In genomic region chr9:136438548-136438908, GRCh38 we compare ENCODE assay signal across 6 cellular contexts. TPM values are rescaled to one million over a fixed set of nuclear protein-coding genes. Genes with fewer than 3 reads are reported as not detected.
DNase-seq lines count a peak whose midpoint lies in the region; ATAC-seq and TF ChIP-seq lines count a peak whose summit lies in the region.

No MANE protein-coding gene starts in this region.

- peaks cover 59 to 67% (median 64%) of the 10 kb centered on the region in 10 experiments for H3K4me1 ChIP-seq in BLaER1 treated with 17β-estradiol and CSF1 and Interleukin-3, amounts not matched to agents 10 nM and 100 nM

- ATAC-seq in HG02870 (IDR thresholded peaks at IDR 0.05; ENCODE audit: unreplicated experiment), result peak; percentile 9
- peak; percentile 2 for ATAC-seq in central memory CD8-positive, alpha-beta T cell (replicated peaks; ENCODE audit: extremely low read depth, poor library complexity, severe bottlenecking)
- peak; percentile 4 for ATAC-seq in omental fat pad (ENCODE audit: low FRiP score)
- ATAC-seq in GM19455 (IDR thresholded peaks at IDR 0.05; ENCODE audit: unreplicated experiment), result no peak

- H3K4me1 Mint-ChIP-seq in central memory CD8-positive, alpha-beta T cell, result peaks cover 27% of the 10 kb centered on the region

- H3K36me3 Mint-ChIP-seq in central memory CD8-positive, alpha-beta T cell (ENCODE audit: insufficient read depth), result peaks cover 26% of the 10 kb centered on the region

- TF ChIP-seq CTCF in omental fat pad (IDR thresholded peaks at IDR 0.05), result no peak

- DNase-seq in central memory CD8-positive, alpha-beta T cell (ENCODE audit: low spot score in 2 of 2), result no peak
- DNase-seq in omental fat pad (ENCODE audit: low spot score), result no peak
- DNase-seq in HPDE6-E6E7 (ENCODE audit: extremely low spot score), result no peak

- peak overlapping the region; percentile 72 to 90 (median 85); a peak in 21 of 22 replicates for H3K27ac ChIP-seq in BLaER1 treated with 17β-estradiol and CSF1 and Interleukin-3, amounts not matched to agents 10 nM and 100 nM

- H3K9ac ChIP-seq in BLaER1 treated with 17β-estradiol and CSF1 and Interleukin-3, amounts not matched to agents 10 nM and 100 nM, result peak overlapping the region; percentile 85 to 97 (median 90)

- H3K27me3 ChIP-seq in BLaER1 treated with 17β-estradiol and CSF1 and Interleukin-3, amounts not matched to agents 10 nM and 100 nM, result no peaks in the 10 kb centered on the region

- peak overlapping the region; percentile 76 for H3K27ac Mint-ChIP-seq in central memory CD8-positive, alpha-beta T cell (ENCODE audit: low read depth)

- H3K9me3 ChIP-seq in BLaER1 treated with 17β-estradiol and CSF1 and Interleukin-3, amounts not matched to agents 10 nM and 100 nM (replicated peaks in 1 of 11), result no peaks in the 10 kb centered on the region

- H3K4me3 ChIP-seq in BLaER1 treated with 17β-estradiol and CSF1 and Interleukin-3, amounts not matched to agents 10 nM and 100 nM, result peak overlapping the region; percentile 83 to 97 (median 94)

- peaks cover 24 to 67% (median 47%) of the 10 kb centered on the region in 11 experiments for H3K36me3 ChIP-seq in BLaER1 treated with 17β-estradiol and CSF1 and Interleukin-3, amounts not matched to agents 10 nM and 100 nM

- peak overlapping the region; percentile 87 to 100 (median 98) for H3K4me2 ChIP-seq in BLaER1 treated with 17β-estradiol and CSF1 and Interleukin-3, amounts not matched to agents 10 nM and 100 nM

- H4K20me1 ChIP-seq in BLaER1 treated with 17β-estradiol and CSF1 and Interleukin-3, amounts not matched to agents 10 nM and 100 nM, result peaks cover 80 to 97% (median 92%) of the 10 kb centered on the region in 11 experiments

- H3K9me3 Mint-ChIP-seq in central memory CD8-positive, alpha-beta T cell, result no peaks in the 10 kb centered on the region

- peak overlapping the region; percentile 85 for H3K4me3 Mint-ChIP-seq in central memory CD8-positive, alpha-beta T cell

- H3K27me3 Mint-ChIP-seq in central memory CD8-positive, alpha-beta T cell, result no peaks in the 10 kb centered on the region

RNA-seq across cellular contexts. Expression of gene INPP5E, which starts 1.1 kb away (rescaled TPM):
- total RNA-seq in omental fat pad, result 10 to 100 TPM in 1 of 4 donors, 1 to 10 TPM in 3; 5.4 to 13.1 (median 8.3) TPM

RNA-seq across cellular contexts. Expression of gene PMPCA, which starts 28.1 kb away (rescaled TPM):
- 10 to 100 TPM; 29.2 to 64.4 (median 33.6) TPM for total RNA-seq in omental fat pad

RNA-seq across cellular contexts. Expression of gene ENTR1, which starts 28.1 kb away (rescaled TPM):
- 10 to 100 TPM; 26.5 to 38.1 (median 33.5) TPM for total RNA-seq in omental fat pad

RNA-seq across cellular contexts. Expression of gene SNAPC4, which starts 38.6 kb away (rescaled TPM):
- 10 to 100 TPM in 1 of 4 donors, 1 to 10 TPM in 3; 3.2 to 11.2 (median 5.8) TPM for total RNA-seq in omental fat pad

RNA-seq across cellular contexts. Expression of gene SEC16A, which starts 44.3 kb away (rescaled TPM):
- 10 to 100 TPM; 45.6 to 64.8 (median 56.5) TPM for total RNA-seq in omental fat pad
